Comparison of ENCODE assay signal across 8 cellular contexts in the genomic region with DNA sequence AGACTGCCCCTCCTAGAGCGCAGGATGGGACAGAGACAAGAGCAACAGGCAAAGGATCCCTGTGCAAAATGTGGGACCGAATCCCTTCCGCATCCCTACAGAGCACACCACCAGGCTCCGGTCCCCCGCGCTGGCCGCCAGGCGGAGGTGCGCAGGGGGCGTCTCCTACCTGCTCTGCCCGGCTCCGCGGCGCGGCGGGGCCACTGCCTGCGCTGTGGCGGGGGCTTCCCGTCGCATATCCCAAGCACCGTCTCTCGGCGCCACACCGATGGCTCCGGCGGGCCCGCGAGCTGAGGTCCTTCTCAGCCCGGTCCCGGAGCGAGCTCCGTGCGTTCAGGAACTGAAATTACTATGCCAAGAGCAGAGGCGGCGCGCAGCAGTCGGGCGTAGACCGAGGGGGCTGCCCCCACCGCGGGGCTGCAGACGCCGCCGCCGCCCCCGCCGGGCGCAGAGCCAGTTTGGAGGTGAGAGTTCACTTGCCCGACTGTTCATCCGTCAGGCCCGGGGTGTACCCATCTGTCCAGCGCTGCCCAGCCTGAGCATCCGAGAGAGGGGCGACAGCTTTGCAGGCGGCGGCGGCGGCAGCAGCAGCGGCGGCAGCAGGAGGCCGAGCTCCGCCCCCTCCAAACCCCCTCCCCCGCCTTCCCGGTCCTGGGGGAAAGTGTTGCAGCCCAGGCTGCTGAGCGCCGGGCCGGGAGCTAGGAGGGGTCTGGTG. TPM values are rescaled to one million over a fixed set of nuclear protein-coding genes. Genes with fewer than 3 reads are reported as not detected.
DNase-seq lines count a peak whose midpoint lies in the region; ATAC-seq and TF ChIP-seq lines count a peak whose summit lies in the region.

A gene (minus strand): TSS at position 355 of the 715 bp plus-strand sequence. CDS start 57,690 bp downstream, outside the sequence.

- peak within 1 kb of the TSS; percentile 92 for H3K27ac Mint-ChIP-seq in activated CD4-positive, alpha-beta T cell treated with anti-CD3 and anti-CD28 coated beads, Interleukin-2, amount 10 ng/mL, durations not matched to agents 7 days and 5 days
- H3K27ac Mint-ChIP-seq in dendritic cell treated with granulocyte-macrophage colony-stimulating factor and Interleukin-4, amounts not matched to agents 40 ng/mL and 50 ng/mL, for 4 days: peak within 1 kb of the TSS; percentile 85

- ATAC-seq in lower lobe of right lung: peak; percentile 78 to 88

- CTCF ChIA-PET in activated CD4-positive, alpha-beta T cell treated with anti-CD3 and anti-CD28 coated beads, Interleukin-2, amount 10 ng/mL, durations not matched to agents 7 days and 5 days (lab: Charles Lee): interaction anchor here (1.0 to 2.6 kb wide), 5 partner anchors 9 to 81 kb away, joined by 3 to 14 read pairs (median 4); no protein-coding TSS in a partner anchor

- DNase-seq in DMS53 treated with DMSO at 0.1 percent for 48 hours (lab: John Stamatoyannopoulos, UW; ENCODE audit: unreplicated experiment): peak; percentile 28
- DNase-seq in GOT3 (lab: John Stamatoyannopoulos, UW): peak; percentile 9
- peak; percentile 54 for DNase-seq in NCI-H146 (lab: John Stamatoyannopoulos, UW)
- peak; percentile 61 for DNase-seq in activated CD4-positive, alpha-beta T cell treated with anti-CD3 and anti-CD28 coated beads, Interleukin-2, amount 10 ng/mL, durations not matched to agents 7 days and 5 days
- peak; percentile 85 for DNase-seq in lower lobe of right lung
- DNase-seq in stimulated activated CD4-positive, alpha-beta T cell treated with anti-CD3 and anti-CD28 coated beads, TNF-alpha, amount 100 ng/mL, for 24 hours (ENCODE audit: low read depth in 3 of 3): peak; percentile 46 to 66 (median 48)
- no peak for DNase-seq in GM19240 (ENCODE audit: insufficient read length, low spot score)

- peaks cover 43% of the 10 kb centered on the region for H3K36me3 Mint-ChIP-seq in activated CD4-positive, alpha-beta T cell treated with anti-CD3 and anti-CD28 coated beads, Interleukin-2, amount 10 ng/mL, durations not matched to agents 7 days and 5 days (ENCODE audit: low read depth)
- peaks cover 12% of the 10 kb centered on the region for H3K36me3 Mint-ChIP-seq in dendritic cell treated with granulocyte-macrophage colony-stimulating factor and Interleukin-4, amounts not matched to agents 40 ng/mL and 50 ng/mL, for 4 days (ENCODE audit: low read depth)

- no peak for TF ChIP-seq CTCF in lower lobe of right lung (IDR thresholded peaks at IDR 0.05)

- intact Hi-C loops in dendritic cell treated with granulocyte-macrophage colony-stimulating factor and Interleukin-4, amounts not matched to agents 40 ng/mL and 50 ng/mL, for 4 days (cut with micrococcal nuclease): loop anchor here (10.0 kb wide), 1 partner anchor 193 kb away; a partner anchor contains a TSS
- intact Hi-C loops in lower lobe of right lung (cut with DNase I): no loop called here

- H3K9me3 ChIP-seq in lower lobe of right lung: no peaks in the 10 kb centered on the region

- peak within 1 kb of the TSS; percentile 90 for H3K4me3 Mint-ChIP-seq in activated CD4-positive, alpha-beta T cell treated with anti-CD3 and anti-CD28 coated beads, Interleukin-2, amount 10 ng/mL, durations not matched to agents 7 days and 5 days
- peak within 1 kb of the TSS; percentile 85 for H3K4me3 Mint-ChIP-seq in dendritic cell treated with granulocyte-macrophage colony-stimulating factor and Interleukin-4, amounts not matched to agents 40 ng/mL and 50 ng/mL, for 4 days

- no peaks in the 10 kb centered on the region for H3K27me3 ChIP-seq in lower lobe of right lung (ENCODE audit: low read depth)

- H3K4me3 ChIP-seq in lower lobe of right lung: peak within 1 kb of the TSS; percentile 73

- POLR2A ChIA-PET in activated CD4-positive, alpha-beta T cell treated with anti-CD3 and anti-CD28 coated beads, Interleukin-2, amount 10 ng/mL, durations not matched to agents 7 days and 5 days (lab: Charles Lee): interaction anchor here (0.6 to 0.7 kb wide), 3 partner anchors 9 to 114 kb away, joined by 3 to 4 read pairs (median 3); no protein-coding TSS in a partner anchor

- peaks cover 18% of the 10 kb centered on the region for H3K4me1 ChIP-seq in lower lobe of right lung

- no peaks in the 10 kb centered on the region for H3K27me3 Mint-ChIP-seq in activated CD4-positive, alpha-beta T cell treated with anti-CD3 and anti-CD28 coated beads, Interleukin-2, amount 10 ng/mL, durations not matched to agents 7 days and 5 days
- peaks cover 2% of the 10 kb centered on the region for H3K27me3 Mint-ChIP-seq in dendritic cell treated with granulocyte-macrophage colony-stimulating factor and Interleukin-4, amounts not matched to agents 40 ng/mL and 50 ng/mL, for 4 days

- H3K9me3 Mint-ChIP-seq in activated CD4-positive, alpha-beta T cell treated with anti-CD3 and anti-CD28 coated beads, Interleukin-2, amount 10 ng/mL, durations not matched to agents 7 days and 5 days: no peaks in the 10 kb centered on the region
- H3K9me3 Mint-ChIP-seq in dendritic cell treated with granulocyte-macrophage colony-stimulating factor and Interleukin-4, amounts not matched to agents 40 ng/mL and 50 ng/mL, for 4 days: no peaks in the 10 kb centered on the region

- peak within 1 kb of the TSS; percentile 86 for H3K27ac ChIP-seq in lower lobe of right lung

- H3K36me3 ChIP-seq in lower lobe of right lung: no peaks in the 10 kb centered on the region

- peaks cover 53% of the 10 kb centered on the region for H3K4me1 Mint-ChIP-seq in activated CD4-positive, alpha-beta T cell treated with anti-CD3 and anti-CD28 coated beads, Interleukin-2, amount 10 ng/mL, durations not matched to agents 7 days and 5 days
- peaks cover 46% of the 10 kb centered on the region for H3K4me1 Mint-ChIP-seq in dendritic cell treated with granulocyte-macrophage colony-stimulating factor and Interleukin-4, amounts not matched to agents 40 ng/mL and 50 ng/mL, for 4 days (ENCODE audit: low read depth)

RNA-seq across cellular contexts. Expression of the gene that starts here (rescaled TPM):
- total RNA-seq in activated CD4-positive, alpha-beta T cell treated with anti-CD3 and anti-CD28 coated beads, Interleukin-2, amount 10 ng/mL, durations not matched to agents 7 days and 5 days: 10 to 100 TPM; 51.1 to 57.4 TPM
- 34.2 TPM for total RNA-seq in lower lobe of right lung
